In the genomic region with DNA sequence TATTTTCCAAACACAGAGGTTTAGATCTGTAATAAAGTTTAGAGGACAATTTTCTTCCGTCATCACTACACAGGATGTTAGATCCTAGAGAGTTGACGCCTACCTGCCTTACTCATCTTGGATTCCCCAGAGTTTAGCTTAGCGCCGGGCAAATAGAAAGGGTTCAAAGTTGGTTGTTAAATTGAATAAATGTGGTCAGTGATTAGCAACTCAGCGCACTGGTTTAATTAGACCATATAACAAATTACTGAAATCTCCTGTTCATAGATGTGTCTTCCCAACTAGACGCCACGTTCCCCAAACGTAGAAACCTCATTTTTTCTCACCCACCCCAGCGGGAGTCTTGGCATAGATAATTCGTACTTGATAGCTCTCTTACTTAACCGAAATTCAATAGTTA, we compare ENCODE assay signal across 1 cellular context.
TF ChIP-seq lines count a peak whose summit lies in the region.

No MANE protein-coding gene starts in this region.

TF ChIP-seq in IMR-90, 13 proteins besides CTCF, POLR2A, EP300 and RAD21 (continued from another document):
- TF ChIP-seq, protein P1, sequence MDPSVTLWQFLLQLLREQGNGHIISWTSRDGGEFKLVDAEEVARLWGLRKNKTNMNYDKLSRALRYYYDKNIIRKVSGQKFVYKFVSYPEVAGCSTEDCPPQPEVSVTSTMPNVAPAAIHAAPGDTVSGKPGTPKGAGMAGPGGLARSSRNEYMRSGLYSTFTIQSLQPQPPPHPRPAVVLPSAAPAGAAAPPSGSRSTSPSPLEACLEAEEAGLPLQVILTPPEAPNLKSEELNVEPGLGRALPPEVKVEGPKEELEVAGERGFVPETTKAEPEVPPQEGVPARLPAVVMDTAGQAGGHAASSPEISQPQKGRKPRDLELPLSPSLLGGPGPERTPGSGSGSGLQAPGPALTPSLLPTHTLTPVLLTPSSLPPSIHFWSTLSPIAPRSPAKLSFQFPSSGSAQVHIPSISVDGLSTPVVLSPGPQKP (IDR thresholded peaks at IDR 0.05; ENCODE audit: borderline replicate concordance, low read depth, low read length), result no peak
- TF ChIP-seq MXI1 (IDR thresholded peaks at IDR 0.05; ENCODE audit: borderline replicate concordance, low read depth, low read length) (no peak), RCOR1 (IDR thresholded peaks at IDR 0.05; ENCODE audit: insufficient replicate concordance, low read length) (no peak), NFE2L2 (IDR thresholded peaks at IDR 0.05; ENCODE audit: low read depth, low read length) (no peak), MAZ (IDR thresholded peaks at IDR 0.05; ENCODE audit: borderline replicate concordance, low read depth, low read length) (no peak)
- TF ChIP-seq, protein P2, sequence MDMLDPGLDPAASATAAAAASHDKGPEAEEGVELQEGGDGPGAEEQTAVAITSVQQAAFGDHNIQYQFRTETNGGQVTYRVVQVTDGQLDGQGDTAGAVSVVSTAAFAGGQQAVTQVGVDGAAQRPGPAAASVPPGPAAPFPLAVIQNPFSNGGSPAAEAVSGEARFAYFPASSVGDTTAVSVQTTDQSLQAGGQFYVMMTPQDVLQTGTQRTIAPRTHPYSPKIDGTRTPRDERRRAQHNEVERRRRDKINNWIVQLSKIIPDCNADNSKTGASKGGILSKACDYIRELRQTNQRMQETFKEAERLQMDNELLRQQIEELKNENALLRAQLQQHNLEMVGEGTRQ (IDR thresholded peaks at IDR 0.05; ENCODE audit: low read depth, low read length), result no peak
